Comparison of ENCODE assay signal across 18 cellular contexts in genomic region chr13:70353096-70353495, GRCh38.
DNase-seq lines count a peak whose midpoint lies in the region; TF ChIP-seq lines count a peak whose summit lies in the region.
"Had no signal": no experiment of that assay in that cellular context is flagged by ENCODE, and none has a peak within 500 bp of the region (broad histone marks: within the 10 kb centered on the region; RNA-seq: fewer than 3 reads in every experiment).

No MANE protein-coding gene starts in this region.

- H2BK5ac ChIP-seq in mesenchymal stem cell (ENCODE audit: low read depth, low read length, poor library complexity, severe bottlenecking): no peak overlapping the region
- no peak overlapping the region for H2BK5ac ChIP-seq in neuronal stem cell (ENCODE audit: low read length)

- H2AFZ ChIP-seq in mesenchymal stem cell (ENCODE audit: low read depth, low read length) (no peak overlapping the region), neuronal stem cell (ENCODE audit: low read length) (no peak overlapping the region)

- no peak overlapping the region for H3K4me2 ChIP-seq in mesenchymal stem cell (ENCODE audit: low read length, poor library complexity, severe bottlenecking)
- H3K4me2 ChIP-seq in neuronal stem cell (ENCODE audit: insufficient read depth, low read length, poor library complexity, severe bottlenecking): no peak overlapping the region

- H4K8ac ChIP-seq in mesenchymal stem cell (ENCODE audit: low read length) (no peak overlapping the region), neuronal stem cell (ENCODE audit: low read depth, low read length) (no peak overlapping the region)

- H3K79me1 ChIP-seq in mesenchymal stem cell (replicated peaks; ENCODE audit: low read length, poor library complexity, severe bottlenecking) (no peaks in the 10 kb centered on the region), neuronal stem cell (ENCODE audit: low read depth, low read length) (no peaks in the 10 kb centered on the region)

- H3K9ac ChIP-seq in mesenchymal stem cell (ENCODE audit: low read length): no peak overlapping the region
- no peak overlapping the region for H3K9ac ChIP-seq in neuronal stem cell (ENCODE audit: low read depth, low read length, poor library complexity)

- H2BK120ac ChIP-seq in mesenchymal stem cell (ENCODE audit: low read depth, low read length): no peak overlapping the region
- H2BK120ac ChIP-seq in neuronal stem cell (ENCODE audit: low read depth, low read length): no peak overlapping the region

- no peak overlapping the region for H3K18ac ChIP-seq in mesenchymal stem cell (ENCODE audit: low read depth in 1 of 2, low read length in 2 of 2)
- H3K18ac ChIP-seq in neuronal stem cell (ENCODE audit: low read length): no peak overlapping the region

- 23% methylated on average over 1 of the region's 2 CpGs for WGBS in mesenchymal stem cell
- no CpG with 5 or more reads among the region's 2 CpGs for WGBS in neuronal stem cell (ENCODE audit: extremely low coverage in 2 of 2, insufficient read length in 2 of 2, insufficient replicate concordance in 1 of 2), 2 donors

- no peaks in the 10 kb centered on the region for H3K27me3 ChIP-seq in mesenchymal stem cell (ENCODE audit: control insufficient read depth in 1 of 2, insufficient read depth in 1 of 2, low read length in 2 of 2)
- H3K27me3 ChIP-seq in neuronal stem cell (ENCODE audit: control insufficient read depth in 3 of 3, insufficient read depth in 3 of 3, low read depth in 1 of 3, low read length in 3 of 3): no peaks in the 10 kb centered on the region
- H3K27me3 ChIP-seq: Peyer's patch had no signal

- no peak overlapping the region for H3K27ac ChIP-seq in mesenchymal stem cell (ENCODE audit: low read length, poor library complexity, severe bottlenecking)
- H3K27ac ChIP-seq in neuronal stem cell (replicated peaks; ENCODE audit: low read length): no peak overlapping the region
- H3K27ac ChIP-seq: C4-2B, Peyer's patch had no signal

- no peak overlapping the region for H3K4ac ChIP-seq in mesenchymal stem cell (ENCODE audit: low read depth in 1 of 2, low read length in 2 of 2)
- H3K4ac ChIP-seq in neuronal stem cell (ENCODE audit: low read length): no peak overlapping the region

- H3K4me3 ChIP-seq in choroid plexus epithelial cell (ENCODE audit: low read depth, low read length) (no peak overlapping the region), mesenchymal stem cell (ENCODE audit: insufficient read depth in 1 of 2, low read depth in 1 of 2, low read length in 2 of 2) (no peak overlapping the region), neuronal stem cell (ENCODE audit: low read length in 2 of 2) (no peak overlapping the region)
- H3K4me3 ChIP-seq: GM12878, Peyer's patch had no signal

- DNase-seq in NCI-H82 (lab: John Stamatoyannopoulos, UW) (peak; percentile 20), NCI-H82 treated with DMSO at 0.1 percent for 48 hours (lab: John Stamatoyannopoulos, UW; ENCODE audit: unreplicated experiment) (no peak), choroid plexus epithelial cell (ENCODE audit: low read depth) (peak; percentile 0), mesenchymal stem cell (peak; percentile 3), EL (no peak), foreskin melanocyte (no peak), dermis blood vessel endothelial cell (no peak), neuronal stem cell (ENCODE audit: low spot score) (no peak)
- DNase-seq: 8988T, COR-L47, NCI-H146, NCI-H2081 treated with DMSO at 0.1 percent for 48 hours, NCI-H2227 treated with DMSO at 0.1 percent for 48 hours, NCI-H524 treated with DMSO at 0.1 percent for 48 hours, Peyer's patch, SHP77 had no signal

- H3K14ac ChIP-seq in mesenchymal stem cell (ENCODE audit: low read length in 2 of 2): no peak overlapping the region
- H3K14ac ChIP-seq in neuronal stem cell (ENCODE audit: low read length): no peak overlapping the region

- no peak overlapping the region for H2BK12ac ChIP-seq in mesenchymal stem cell (ENCODE audit: low read length in 2 of 2)
- H2BK12ac ChIP-seq in neuronal stem cell (ENCODE audit: low read length): no peak overlapping the region

- H3K4me1 ChIP-seq in mesenchymal stem cell (ENCODE audit: control insufficient read depth, insufficient read depth, low read depth, low read length): peaks cover 1% of the 10 kb centered on the region
- H3K4me1 ChIP-seq in neuronal stem cell (ENCODE audit: control insufficient read depth in 2 of 2, insufficient read depth in 1 of 2, low read depth in 1 of 2, low read length in 2 of 2): no peaks in the 10 kb centered on the region
- H3K4me1 ChIP-seq: Peyer's patch had no signal

- no peak overlapping the region for H2BK15ac ChIP-seq in mesenchymal stem cell (ENCODE audit: low read depth, poor library complexity, severe bottlenecking)
- no peak overlapping the region for H2BK15ac ChIP-seq in neuronal stem cell (ENCODE audit: low read length)

- H2AK5ac ChIP-seq in mesenchymal stem cell (ENCODE audit: low read length, severe bottlenecking) (no peak overlapping the region), neuronal stem cell (ENCODE audit: low read depth, low read length) (no peak overlapping the region)

- no peak overlapping the region for H4K91ac ChIP-seq in mesenchymal stem cell (ENCODE audit: low read length)
- no peak overlapping the region for H4K91ac ChIP-seq in neuronal stem cell (ENCODE audit: low read depth, low read length, poor library complexity)

- H3K9me3 ChIP-seq in mesenchymal stem cell (ENCODE audit: control insufficient read depth, low read length) (no peaks in the 10 kb centered on the region), neuronal stem cell (replicated peaks in 1 of 2; ENCODE audit: control insufficient read depth in 2 of 2, insufficient read depth in 1 of 2, low read depth in 1 of 2, low read length in 2 of 2) (no peaks in the 10 kb centered on the region)
- H3K9me3 ChIP-seq: Peyer's patch had no signal

- TF ChIP-seq CTCF in choroid plexus epithelial cell (conservative IDR thresholded peaks at IDR 0.05; ENCODE audit: low read depth, low read length): no peak

- H3K23ac ChIP-seq in mesenchymal stem cell (ENCODE audit: low read length in 2 of 2): no peak overlapping the region
- H3K23ac ChIP-seq in neuronal stem cell (ENCODE audit: low read depth, low read length, poor library complexity): no peak overlapping the region

- H3K36me3 ChIP-seq in mesenchymal stem cell (ENCODE audit: control insufficient read depth in 1 of 2, insufficient read depth in 2 of 2, low read depth in 1 of 2, low read length in 2 of 2) (no peaks in the 10 kb centered on the region), neuronal stem cell (replicated peaks in 1 of 2; ENCODE audit: control insufficient read depth in 2 of 2, insufficient read depth in 2 of 2, low read length in 2 of 2) (no peaks in the 10 kb centered on the region)
- H3K36me3 ChIP-seq: Peyer's patch had no signal

Comparison
In these comparisons a context has a peak if more than half of its experiments do, and no peak if none do; other contexts are left out.
1. DNase-seq: peak in NCI-H82 (single experiment), choroid plexus epithelial cell (single experiment) and mesenchymal stem cell (single experiment); none in NCI-H82 treated with DMSO at 0.1 percent for 48 hours (single experiment), EL (single experiment), foreskin melanocyte (single experiment), dermis blood vessel endothelial cell (single experiment) and neuronal stem cell (single experiment).